Comparison of ENCODE assay signal across 10 cellular contexts in genomic region chr3:108493862-108494261, GRCh38. TPM values are rescaled to one million over a fixed set of nuclear protein-coding genes. Genes with fewer than 3 reads are reported as not detected.
DNase-seq lines count a peak whose midpoint lies in the region; ATAC-seq and TF ChIP-seq lines count a peak whose summit lies in the region.
"Had no signal": no experiment of that assay in that cellular context is flagged by ENCODE, and none has a peak within 500 bp of the region (broad histone marks: within the 10 kb centered on the region; RNA-seq: fewer than 3 reads in every experiment).

No MANE protein-coding gene starts in this region.

- no peaks in the 10 kb centered on the region for H3K27me3 ChIP-seq in CD8-positive, alpha-beta memory T cell (ENCODE audit: insufficient read depth, low read length, poor library complexity, severe bottlenecking)
- no peaks in the 10 kb centered on the region; the same call in 1 of the 2 replicates for H3K27me3 ChIP-seq in Caco-2 (replicated peaks; ENCODE audit: control insufficient read depth, insufficient read depth, low read length)
- H3K27me3 ChIP-seq: tibial artery had no signal

- no peaks in the 10 kb centered on the region for H3K36me3 Mint-ChIP-seq in CD8-positive, alpha-beta memory T cell
- no peaks in the 10 kb centered on the region for H3K36me3 Mint-ChIP-seq in Caco-2 (ENCODE audit: insufficient read depth, unreplicated experiment)

- no peaks in the 10 kb centered on the region for H3K9me3 Mint-ChIP-seq in CD8-positive, alpha-beta memory T cell
- no peaks in the 10 kb centered on the region for H3K9me3 Mint-ChIP-seq in Caco-2 (ENCODE audit: unreplicated experiment)

- no peak overlapping the region for H3K27ac Mint-ChIP-seq in CD8-positive, alpha-beta memory T cell
- H3K27ac Mint-ChIP-seq in Caco-2 (ENCODE audit: unreplicated experiment), result no peak overlapping the region

- BruUV-seq in Caco-2 (replicated peaks; lab: Mats Ljungman, UMichigan), result no TSS peak

- H3K36me3 ChIP-seq in CD8-positive, alpha-beta memory T cell (ENCODE audit: insufficient read depth, low read length), result no peaks in the 10 kb centered on the region
- H3K36me3 ChIP-seq in Caco-2 (ENCODE audit: control insufficient read depth, insufficient read depth, low read length), result no peaks in the 10 kb centered on the region
- H3K36me3 ChIP-seq: tibial artery had no signal

- intact Hi-C loops in Caco-2 (cut with micrococcal nuclease; ENCODE audit: unreplicated experiment), result no loop called here

- no peak overlapping the region for H3K27ac ChIP-seq in CD8-positive, alpha-beta memory T cell (ENCODE audit: low read depth, low read length)

- CTCF ChIA-PET in CD8-positive, alpha-beta memory T cell (lab: Charles Lee), result no interaction called here
- CTCF ChIA-PET in Caco-2 (lab: Charles Lee), result no interaction called here

- H3K4me1 ChIP-seq in CD8-positive, alpha-beta memory T cell (ENCODE audit: insufficient read depth, low read length), result no peaks in the 10 kb centered on the region
- no peaks in the 10 kb centered on the region for H3K4me1 ChIP-seq in Caco-2

- TF ChIP-seq CTCF in epithelial cell of esophagus (IDR thresholded peaks at IDR 0.05; ENCODE audit: insufficient read depth, low read depth, low read length, missing control alignments), result peak; percentile 57
- TF ChIP-seq CTCF in Caco-2 (IDR thresholded peaks at IDR 0.05; ENCODE audit: insufficient read depth in 1 of 2, low read depth in 1 of 2, low read length in 1 of 2, severe bottlenecking in 1 of 2, unreplicated experiment in 1 of 2), result no peak

- DNase-seq in stimulated activated CD4-positive, alpha-beta T cell treated with anti-CD3 and anti-CD28 coated beads, Interleukin-15, amount 100 ng/mL, for 24 hours, result peak; percentile 16
- no peak for DNase-seq in stimulated activated CD4-positive, alpha-beta T cell treated with anti-CD3 and anti-CD28 coated beads, Interleukin-12 subunit alpha, Interleukin-12 subunit beta, amount 100 ng/mL, for 4 hours
- DNase-seq in NCI-H460 (ENCODE audit: extremely low read depth, low read depth) (peak; percentile 13), epithelial cell of esophagus (ENCODE audit: low read depth) (peak; percentile 33), midbrain (lab: John Stamatoyannopoulos, UW) (no peak), Caco-2 (no peak)
- no peak for DNase-seq in CD8-positive, alpha-beta memory T cell
- DNase-seq: SHP77 treated with DMSO at 0.1 percent for 48 hours, tibial artery had no signal

- H3K9me3 ChIP-seq in CD8-positive, alpha-beta memory T cell (ENCODE audit: low read length), result no peaks in the 10 kb centered on the region
- no peaks in the 10 kb centered on the region for H3K9me3 ChIP-seq in Caco-2
- H3K9me3 ChIP-seq: tibial artery had no signal

- H3K4me1 Mint-ChIP-seq in CD8-positive, alpha-beta memory T cell, result peaks cover 4 to 5% (median 5%) of the 10 kb centered on the region in 3 donors
- no peaks in the 10 kb centered on the region for H3K4me1 Mint-ChIP-seq in Caco-2 (ENCODE audit: low read depth, unreplicated experiment)

- no peak overlapping the region for H3K4me3 Mint-ChIP-seq in CD8-positive, alpha-beta memory T cell
- no peak overlapping the region for H3K4me3 Mint-ChIP-seq in Caco-2 (ENCODE audit: unreplicated experiment)

- ATAC-seq in HG03175 (IDR thresholded peaks at IDR 0.05; ENCODE audit: unreplicated experiment), result no peak

- POLR2A ChIA-PET in CD8-positive, alpha-beta memory T cell (lab: Charles Lee), result no interaction called here
- POLR2A ChIA-PET in Caco-2 (lab: Charles Lee), result no interaction called here

- H3K27me3 Mint-ChIP-seq in CD8-positive, alpha-beta memory T cell, result peaks cover 0 to 1% of the 10 kb centered on the region in 2 donors
- peaks cover 9% of the 10 kb centered on the region for H3K27me3 Mint-ChIP-seq in Caco-2 (ENCODE audit: insufficient read depth, unreplicated experiment)

- no peak overlapping the region for H3K4me3 ChIP-seq in epithelial cell of esophagus (ENCODE audit: low read length)
- H3K4me3 ChIP-seq in CD8-positive, alpha-beta memory T cell (ENCODE audit: low read length), result no peak overlapping the region
- no peak overlapping the region for H3K4me3 ChIP-seq in Caco-2 (ENCODE audit: low read depth, low read length)
- H3K4me3 ChIP-seq: tibial artery had no signal

RNA-seq across cellular contexts. Expression of gene MYH15, which starts 16.5 kb away (rescaled TPM):
- total RNA-seq in NCI-H460 (2014; rRNA removed; shearing (Covaris generic)), result 0.12 and 0.14 TPM in 2 replicates
- 0.29 TPM in 1 of 2 replicates, not detected in the other for polyA plus RNA-seq in NCI-H460 (2014; cell fraction: nucleus; rRNA removed)
- under 1 TPM; 0.11 to 0.18 TPM for total RNA-seq in CD8-positive, alpha-beta memory T cell
- not detected for polyA plus RNA-seq in CD8-positive, alpha-beta memory T cell
- 0.21 and 0.25 TPM in 2 replicates for total RNA-seq in Caco-2 (2022)

Comparison
In these comparisons a context has a peak if more than half of its experiments do, and no peak if none do; other contexts are left out.
1. DNase-seq: peak in stimulated activated CD4-positive, alpha-beta T cell treated with anti-CD3 and anti-CD28 coated beads, Interleukin-15, amount 100 ng/mL, for 24 hours (single experiment), NCI-H460 (single experiment) and epithelial cell of esophagus (single experiment); none in stimulated activated CD4-positive, alpha-beta T cell treated with anti-CD3 and anti-CD28 coated beads, Interleukin-12 subunit alpha, Interleukin-12 subunit beta, amount 100 ng/mL, for 4 hours (single experiment), midbrain (single experiment), CD8-positive, alpha-beta memory T cell (0 of 5) and Caco-2 (0 of 2).